In the genomic region with DNA sequence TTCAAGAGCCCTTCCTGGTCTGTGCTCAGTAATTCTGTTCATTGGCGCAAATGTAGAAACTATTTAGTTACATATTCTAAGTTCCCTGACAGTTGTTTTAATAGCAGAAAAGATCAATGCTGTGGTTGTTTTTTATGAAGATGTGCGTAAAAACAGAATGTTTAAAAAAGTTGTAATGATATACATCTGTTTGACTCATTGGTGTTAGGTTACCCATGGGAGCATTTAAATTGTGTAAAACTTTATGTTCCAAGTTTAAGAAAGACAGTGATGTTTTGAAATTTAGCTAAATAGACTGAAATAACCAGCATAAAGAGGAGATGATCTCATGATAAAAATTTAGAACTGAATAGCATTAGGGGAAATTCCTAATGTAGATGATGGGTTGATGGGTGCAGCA, we compare ENCODE assay signal across 21 cellular contexts.
DNase-seq lines count a peak whose midpoint lies in the region.
"Had no signal": no experiment of that assay in that cellular context is flagged by ENCODE, and none has a peak within 500 bp of the region (broad histone marks: within the 10 kb centered on the region; RNA-seq: fewer than 3 reads in every experiment).

No MANE protein-coding gene starts in this region.

- no peak overlapping the region for H3K4me3 ChIP-seq in BLaER1
- peak overlapping the region; percentile 94 for H3K4me3 ChIP-seq in SK-N-MC
- H3K4me3 ChIP-seq in skeletal muscle cell (ENCODE audit: low read depth, low read length) = no peak overlapping the region

- H3K9me3 ChIP-seq in BLaER1 (no peaks in the 10 kb centered on the region), SK-N-MC (ENCODE audit: low read depth, low read length) (no peaks in the 10 kb centered on the region)

- H3K4me2 ChIP-seq in BLaER1 = peak overlapping the region; percentile 90

- no peaks in the 10 kb centered on the region for H3K27me3 ChIP-seq in BLaER1

- H3K4me1 ChIP-seq in BLaER1 = peaks cover 73% of the 10 kb centered on the region

- H3K36me3 ChIP-seq in BLaER1 = 0 out of 2 replicates have a peak, but pooled peaks cover 7% of the 10 kb centered on the region
- H3K36me3 ChIP-seq in SK-N-MC (ENCODE audit: insufficient read depth, low read length) = no peaks in the 10 kb centered on the region

- H4K20me1 ChIP-seq in BLaER1 = peaks cover 79% of the 10 kb centered on the region

- DNase-seq in SK-N-MC (ENCODE audit: low read depth, low spot score) = no peak
- DNase-seq in fibroblast of peridontal ligament (ENCODE audit: extremely low read depth) = peak; percentile 77
- peak; percentile 59 for DNase-seq in skeletal muscle cell (ENCODE audit: low read depth)
- no peak for DNase-seq in middle frontal gyrus (ENCODE audit: extremely low spot score, low spot score)
- no peak for DNase-seq in iPS-NIHi7 (ENCODE audit: extremely low spot score)
- DNase-seq in NCI-H446 (lab: John Stamatoyannopoulos, UW) = no peak
- DNase-seq in NCI-H2081 treated with DMSO at 0.1 percent for 48 hours (lab: John Stamatoyannopoulos, UW) = no peak
- DNase-seq: 8988T; CD4-positive, CD25-positive, alpha-beta regulatory T cell; DMS153; GF-D8; H7; KBM-7; NCI-H1694 treated with DMSO at 0.1 percent for 48 hours; NCI-H2107; NCI-H2227 treated with DMSO at 0.1 percent for 48 hours; NCI-H524 treated with DMSO at 0.1 percent for 48 hours; PC-3; RPMI8226; SHP77 treated with DMSO at 0.1 percent for 48 hours had no signal

- H3K27ac ChIP-seq in BLaER1 = no peak overlapping the region
- H3K27ac ChIP-seq in SK-N-MC = peak overlapping the region; percentile 32

- no peak overlapping the region; the same call in 1 of the 2 replicates for H3K9ac ChIP-seq in BLaER1
- H3K9ac ChIP-seq in SK-N-MC (ENCODE audit: insufficient read length) = peak overlapping the region; percentile 35

Comparison
In these comparisons a context has a peak if more than half of its experiments do, and no peak if none do; other contexts are left out.
1. DNase-seq: peak in fibroblast of peridontal ligament (single experiment) and skeletal muscle cell (single experiment); none in SK-N-MC (single experiment), middle frontal gyrus (single experiment), iPS-NIHi7 (single experiment), NCI-H446 (0 of 2) and NCI-H2081 treated with DMSO at 0.1 percent for 48 hours (single experiment).